Comparison of ENCODE assay signal across 20 cellular contexts in genomic region chr12:44846826-44847225, GRCh38. TPM values are rescaled to one million over a fixed set of nuclear protein-coding genes. Genes with fewer than 3 reads are reported as not detected.
A peak's percentile ranks its signal among the peaks of the same experiment; 100 is the strongest.
DNase-seq lines count a peak whose midpoint lies in the region; ATAC-seq and TF ChIP-seq lines count a peak whose summit lies in the region.
"Had no signal": no experiment of that assay in that cellular context is flagged by ENCODE, and none has a peak within 500 bp of the region (broad histone marks: within the 10 kb centered on the region; RNA-seq: fewer than 3 reads in every experiment).

No MANE protein-coding gene starts in this region.

- H3K9me2 ChIP-seq in OCI-LY7 (ENCODE audit: insufficient read depth, low read length) = no peaks in the 10 kb centered on the region

- H3K4me1 Mint-ChIP-seq in activated naive CD4-positive, alpha-beta T cell treated with anti-CD3 and anti-CD28 coated beads, Interleukin-2, amount 50 U/mL, for 24 hours = peaks cover 93% of the 10 kb centered on the region
- H3K4me1 Mint-ChIP-seq in central memory CD8-positive, alpha-beta T cell = peaks cover 57% of the 10 kb centered on the region
- H3K4me1 Mint-ChIP-seq in stimulated activated naive CD8-positive, alpha-beta T cell treated with anti-CD3 and anti-CD28 coated beads, Interleukin-15, amount 100 ng/mL, for 72 hours = peaks cover 81% of the 10 kb centered on the region

- peak overlapping the region; percentile 53 for H3K4me3 Mint-ChIP-seq in activated naive CD4-positive, alpha-beta T cell treated with anti-CD3 and anti-CD28 coated beads, Interleukin-2, amount 50 U/mL, for 24 hours
- H3K4me3 Mint-ChIP-seq in central memory CD8-positive, alpha-beta T cell = peak overlapping the region; percentile 76
- peak overlapping the region; percentile 61 to 71 for H3K4me3 Mint-ChIP-seq in stimulated activated naive CD8-positive, alpha-beta T cell treated with anti-CD3 and anti-CD28 coated beads, Interleukin-15, amount 100 ng/mL, for 72 hours

- peak overlapping the region; percentile 94 for H3K27ac Mint-ChIP-seq in activated naive CD4-positive, alpha-beta T cell treated with anti-CD3 and anti-CD28 coated beads, Interleukin-2, amount 50 U/mL, for 24 hours
- peak overlapping the region; percentile 98 for H3K27ac Mint-ChIP-seq in central memory CD8-positive, alpha-beta T cell (ENCODE audit: low read depth)
- H3K27ac Mint-ChIP-seq in stimulated activated naive CD8-positive, alpha-beta T cell treated with anti-CD3 and anti-CD28 coated beads, Interleukin-15, amount 100 ng/mL, for 72 hours = peak overlapping the region in 1 of 2 donors; percentile 78

- TF ChIP-seq CTCF in OCI-LY7 (conservative IDR thresholded peaks at IDR 0.05; ENCODE audit: low read length) (no peak), coronary artery (IDR thresholded peaks at IDR 0.05) (no peak)

- H3K27me3 Mint-ChIP-seq in activated naive CD4-positive, alpha-beta T cell treated with anti-CD3 and anti-CD28 coated beads, Interleukin-2, amount 50 U/mL, for 24 hours = no peaks in the 10 kb centered on the region
- H3K27me3 Mint-ChIP-seq in central memory CD8-positive, alpha-beta T cell = no peaks in the 10 kb centered on the region
- no peaks in the 10 kb centered on the region for H3K27me3 Mint-ChIP-seq in stimulated activated naive CD8-positive, alpha-beta T cell treated with anti-CD3 and anti-CD28 coated beads, Interleukin-15, amount 100 ng/mL, for 72 hours
- H3K27me3 Mint-ChIP-seq: activated B cell treated with CpG ODN at 0.5 μM for 24 hours had no signal

- intact Hi-C loops in OCI-LY7 (cut with micrococcal nuclease; ENCODE audit: unreplicated experiment) = loop anchor here (10.0 kb wide), 1 partner anchor 192 kb away; no protein-coding TSS in a partner anchor

- H3K27ac ChIP-seq in OCI-LY7 (ENCODE audit: low read depth, low read length, poor library complexity, severe bottlenecking) = peak overlapping the region; percentile 97
- no peak overlapping the region for H3K27ac ChIP-seq in coronary artery
- H3K27ac ChIP-seq: adrenal gland had no signal

- H3K4me3 ChIP-seq in OCI-LY7 (ENCODE audit: low read depth, low read length, poor library complexity, severe bottlenecking) = no peak overlapping the region
- H3K4me3 ChIP-seq in coronary artery = no peak overlapping the region
- H3K4me3 ChIP-seq: adrenal gland, esophagus squamous epithelium, HAP-1, mucosa of descending colon had no signal

- no peaks in the 10 kb centered on the region for H3K9me3 ChIP-seq in OCI-LY7 (ENCODE audit: low read length)
- H3K9me3 ChIP-seq: adrenal gland, esophagus squamous epithelium, HAP-1, mucosa of descending colon had no signal

- H3K9me3 Mint-ChIP-seq in activated naive CD4-positive, alpha-beta T cell treated with anti-CD3 and anti-CD28 coated beads, Interleukin-2, amount 50 U/mL, for 24 hours = peaks cover 5% of the 10 kb centered on the region
- H3K9me3 Mint-ChIP-seq in central memory CD8-positive, alpha-beta T cell = no peaks in the 10 kb centered on the region
- no peaks in the 10 kb centered on the region for H3K9me3 Mint-ChIP-seq in stimulated activated naive CD8-positive, alpha-beta T cell treated with anti-CD3 and anti-CD28 coated beads, Interleukin-15, amount 100 ng/mL, for 72 hours
- H3K9me3 Mint-ChIP-seq: activated B cell treated with CpG ODN at 0.5 μM for 24 hours had no signal

- CTCF ChIA-PET in OCI-LY7 (lab: Charles Lee; ENCODE audit: unreplicated experiment) = no interaction called here

- no peaks in the 10 kb centered on the region for H4K20me1 ChIP-seq in OCI-LY7 (ENCODE audit: insufficient read depth, low read length)

- H3K79me2 ChIP-seq in OCI-LY7 (ENCODE audit: insufficient read depth, low read depth, low read length) = no peaks in the 10 kb centered on the region

- peak overlapping the region; percentile 76 for H3K4me2 ChIP-seq in OCI-LY7 (ENCODE audit: low read length)

- no peaks in the 10 kb centered on the region; the same call in 1 of the 2 replicates for H3K36me3 ChIP-seq in OCI-LY7 (ENCODE audit: insufficient read depth, low read length)
- H3K36me3 ChIP-seq: adrenal gland, esophagus squamous epithelium, HAP-1 had no signal

- peaks cover 48% of the 10 kb centered on the region for H3K4me1 ChIP-seq in OCI-LY7 (ENCODE audit: insufficient read depth, low read length, poor library complexity, severe bottlenecking)
- H3K4me1 ChIP-seq: adrenal gland, HAP-1 had no signal

- ATAC-seq in central memory CD8-positive, alpha-beta T cell (replicated peaks; ENCODE audit: extremely low read depth, poor library complexity, severe bottlenecking) = no peak
- ATAC-seq in stimulated activated naive CD8-positive, alpha-beta T cell treated with anti-CD3 and anti-CD28 coated beads, Interleukin-15, amount 100 ng/mL, for 72 hours = no peak
- ATAC-seq: mucosa of descending colon, Right ventricle myocardium inferior had no signal

- POLR2A ChIA-PET in OCI-LY7 (lab: Charles Lee) = interaction anchor here (0.7 to 1.9 kb wide), 5 partner anchors 10 to 18 kb away, joined by 3 to 8 read pairs (median 4); no protein-coding TSS in a partner anchor

- peaks cover 2% of the 10 kb centered on the region for H3K36me3 Mint-ChIP-seq in activated naive CD4-positive, alpha-beta T cell treated with anti-CD3 and anti-CD28 coated beads, Interleukin-2, amount 50 U/mL, for 24 hours
- H3K36me3 Mint-ChIP-seq in central memory CD8-positive, alpha-beta T cell (ENCODE audit: insufficient read depth) = peaks cover 15% of the 10 kb centered on the region

- no TSS peak for BruUV-seq in OCI-LY7 (replicated peaks; lab: Mats Ljungman, UMichigan)

- no peak for DNase-seq in activated naive CD4-positive, alpha-beta T cell treated with Interleukin-2 at 50 U/mL for 16 hours
- no peak for DNase-seq in OCI-LY7 (ENCODE audit: low spot score)
- DNase-seq in central memory CD8-positive, alpha-beta T cell (ENCODE audit: low spot score in 2 of 2) = no peak
- DNase-seq in stimulated activated naive CD8-positive, alpha-beta T cell treated with anti-CD3 and anti-CD28 coated beads, Interleukin-15, amount 100 ng/mL, for 72 hours = no peak
- no peak for DNase-seq in cerebellar nuclear complex (lab: John Stamatoyannopoulos, UW)
- no peak for DNase-seq in coronary artery (ENCODE audit: low spot score)
- DNase-seq in EL = no peak
- DNase-seq: activated B cell treated with CpG ODN at 0.5 μM for 24 hours; activated CD8-positive, alpha-beta memory T cell treated with anti-CD3 and anti-CD28 coated beads, Interleukin-2, amount 50 U/mL, for 48 hours; adrenal gland; esophagus squamous epithelium; glutamatergic neuron; mucosa of descending colon; NCI-H1048; NCI-H2081; retina had no signal

- H2AFZ ChIP-seq in OCI-LY7 (ENCODE audit: low read length) = peak overlapping the region; percentile 45; the same call in 1 of the 2 replicates

RNA-seq across cellular contexts. Expression of gene NELL2, which starts 29.3 kb away (rescaled TPM):
- 1.8 and 11.1 TPM in 2 replicates for total RNA-seq in OCI-LY7 (2014; rRNA removed; shearing (Covaris generic))
- total RNA-seq in OCI-LY7 (2022) = 0.85 and 0.95 TPM in 2 replicates
- total RNA-seq: activated B cell treated with CpG ODN at 0.5 μM for 24 hours, G401, Right ventricle myocardium inferior had no signal
